31 cellular contexts compared by ENCODE assay signal in genomic region chr2:119227346-119227745, GRCh38. TPM values are rescaled to one million over a fixed set of nuclear protein-coding genes. Genes with fewer than 3 reads are reported as not detected.
"Had no signal": no experiment of that assay in that cellular context is flagged by ENCODE, and none has a peak within 500 bp of the region (broad histone marks: within the 10 kb centered on the region; RNA-seq: fewer than 3 reads in every experiment).

No MANE protein-coding gene starts in this region.

- H3K4me3 Mint-ChIP-seq: mesothelial cell of epicardium; natural killer cell; nephron progenitor cell; stimulated activated naive B cell treated with anti-CD40 and anti-IgM and Interleukin-4, amounts not matched to agents 10 μg/mL and 1 μg/mL and 100 μg/mL, for 72 hours had no signal

- H3K27ac Mint-ChIP-seq: mesothelial cell of epicardium; natural killer cell; nephron progenitor cell; neural progenitor cell; progenitor cell of endocrine pancreas; stimulated activated naive B cell treated with anti-CD40 and anti-IgM and Interleukin-4, amounts not matched to agents 10 μg/mL and 1 μg/mL and 100 μg/mL, for 72 hours had no signal

- H3K9me3 ChIP-seq: left ventricle myocardium inferior, neutrophil, ovary, stomach, testis, thyroid gland, transverse colon, upper lobe of left lung, vagina had no signal

- H3K9me3 Mint-ChIP-seq: immature natural killer cell; mesothelial cell of epicardium; naive B cell; natural killer cell; nephron progenitor cell; neural progenitor cell; stimulated activated naive B cell treated with anti-CD40 and anti-IgM and Interleukin-4, amounts not matched to agents 10 μg/mL and 1 μg/mL and 100 μg/mL, for 72 hours had no signal

- ATAC-seq: natural killer cell; right cardiac atrium; sciatic nerve; stimulated activated naive B cell treated with anti-CD40 and anti-IgM and Interleukin-4, amounts not matched to agents 10 μg/mL and 1 μg/mL and 100 μg/mL, for 72 hours; stimulated activated naive CD8-positive, alpha-beta T cell treated with anti-CD3 and anti-CD28 coated beads, Interleukin-15, Interleukin-2, amounts not matched to agents 100 U/mL and 50 U/mL, for 24 hours had no signal

- DNase-seq: hippocampal formation; immature natural killer cell; kidney; left ventricle myocardium inferior; mesendoderm; naive B cell; natural killer cell; nephron progenitor cell; occipital lobe; ovary; retina; right cardiac atrium; stimulated activated CD4-positive, alpha-beta T cell treated with anti-CD3 and anti-CD28 coated beads, Interleukin-12 subunit alpha, Interleukin-12 subunit beta, amount 100 ng/mL, for 4 hours; stimulated activated CD4-positive, alpha-beta T cell treated with anti-CD3 and anti-CD28 coated beads, Interleukin-15, amount 100 ng/mL, for 24 hours; stimulated activated CD4-positive, alpha-beta T cell treated with anti-CD3 and anti-CD28 coated beads, Interleukin-2, amount 100 ng/mL, for 24 hours; stimulated activated CD4-positive, alpha-beta T cell treated with anti-CD3 and anti-CD28 coated beads, Interleukin-4, amount 100 ng/mL, for 1 hour; stimulated activated naive B cell treated with anti-CD40 and anti-IgM and Interleukin-4, amounts not matched to agents 10 μg/mL and 1 μg/mL and 100 μg/mL, for 72 hours; stimulated activated naive CD8-positive, alpha-beta T cell treated with anti-CD3 and anti-CD28 coated beads, Interleukin-15, Interleukin-2, amounts not matched to agents 100 U/mL and 50 U/mL, for 24 hours; stomach; testis; thyroid gland; transverse colon; upper lobe of left lung had no signal

- H3K36me3 ChIP-seq: left ventricle myocardium inferior, neural progenitor cell, neutrophil, ovary, stomach, thyroid gland, transverse colon, upper lobe of left lung, vagina had no signal

- H3K4me3 ChIP-seq: left ventricle myocardium inferior, lung, neural progenitor cell, ovary, skin epidermis, stomach, testis, thyroid gland, transverse colon, upper lobe of left lung, vagina had no signal

- H3K27me3 ChIP-seq: ovary, testis, thyroid gland, upper lobe of left lung, vagina had no signal

- H3K4me1 Mint-ChIP-seq: mesothelial cell of epicardium, natural killer cell had no signal

- H3K36me3 Mint-ChIP-seq: immature natural killer cell; mesothelial cell of epicardium; naive B cell; natural killer cell; neural progenitor cell; stimulated activated naive B cell treated with anti-CD40 and anti-IgM and Interleukin-4, amounts not matched to agents 10 μg/mL and 1 μg/mL and 100 μg/mL, for 72 hours had no signal

- H3K4me2 ChIP-seq: neural progenitor cell had no signal

- H3K9ac ChIP-seq: neural progenitor cell had no signal

- H2AFZ ChIP-seq: neural progenitor cell had no signal

- H3K27ac ChIP-seq: left ventricle myocardium inferior, neural progenitor cell, neutrophil, ovary, skin epidermis, stomach, testis, thyroid gland, transverse colon, upper lobe of left lung, vagina had no signal

RNA-seq across cellular contexts. Expression of gene STEAP3, which starts 3.7 kb away (rescaled TPM):
- total RNA-seq: occipital lobe had no signal
